Comparison of ENCODE assay signal across 29 cellular contexts in the genomic region with DNA sequence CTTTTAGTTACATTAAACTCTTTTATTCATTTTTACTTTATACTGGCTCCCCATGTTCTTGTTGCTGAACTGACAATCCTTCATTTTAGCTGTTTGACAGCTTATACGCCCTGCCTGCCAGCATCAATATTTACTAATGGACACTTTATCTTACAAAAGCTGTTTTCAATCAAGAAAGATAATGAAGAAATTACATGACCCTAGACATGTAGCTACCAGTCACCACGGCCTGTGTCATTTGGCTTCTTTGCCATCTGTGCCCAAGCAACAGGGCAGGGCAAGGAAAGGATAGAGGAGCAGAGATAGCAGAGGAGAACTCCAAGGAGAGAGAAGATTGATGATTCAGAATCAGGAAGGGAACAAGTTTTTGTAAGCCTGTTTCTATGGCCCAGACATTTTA.
"Had no signal": no experiment of that assay in that cellular context is flagged by ENCODE, and none has a peak within 500 bp of the region (broad histone marks: within the 10 kb centered on the region; RNA-seq: fewer than 3 reads in every experiment).

No MANE protein-coding gene starts in this region.

- DNase-seq: activated B cell treated with CpG ODN at 0.5 μM for 24 hours; activated CD4-positive, alpha-beta T cell treated with anti-CD3 and anti-CD28 coated beads for 48 hours; activated CD4-positive, alpha-beta T cell treated with anti-CD3 and anti-CD28 coated beads, Interleukin-2, amount 50 U/mL, for 1 hour; activated CD4-positive, alpha-beta T cell treated with anti-CD3 and anti-CD28 coated beads, Interleukin-2, amount 50 U/mL, for 48 hours; activated CD8-positive, alpha-beta memory T cell treated with anti-CD3 and anti-CD28 coated beads for 24 hours; activated CD8-positive, alpha-beta T cell treated with anti-CD3 and anti-CD28 coated beads for 36 hours; activated effector memory CD4-positive, alpha-beta T cell treated with Interleukin-2 at 50 U/mL for 16 hours; activated gamma-delta T cell treated with Interleukin-2 at 50 U/mL for 16 hours; activated naive CD4-positive, alpha-beta T cell treated with anti-CD3 and anti-CD28 coated beads, Interleukin-2, amount 50 U/mL, for 16 hours; activated naive CD4-positive, alpha-beta T cell treated with Interleukin-2 at 50 U/mL for 16 hours; activated T-cell treated with anti-CD3 and anti-CD28 coated beads, Interleukin-2, amount 50 U/mL, for 4 hours; amniotic stem cell; anterior cingulate cortex; brain microvascular endothelial cell; dorsolateral prefrontal cortex; effector memory CD4-positive, alpha-beta T cell; endodermal cell; foreskin fibroblast; head of caudate nucleus; T1000; WERI-Rb-1 had no signal

- H3K27ac Mint-ChIP-seq: activated B cell treated with CpG ODN at 0.5 μM for 24 hours; activated CD8-positive, alpha-beta T cell treated with anti-CD3 and anti-CD28 coated beads for 36 hours; activated naive CD8-positive, alpha-beta T cell; activated T-helper 17 cell treated with anti-CD3 and anti-CD28 coated beads, Interleukin-2, amount 50 U/mL, for 72 hours; dendritic cell treated with granulocyte-macrophage colony-stimulating factor and Interleukin-4, amounts not matched to agents 40 ng/mL and 50 ng/mL, for 4 days; endodermal cell; T-helper 2 cell treated with Interferon-gamma antibody and Interleukin-4, amounts not matched to agents 5 μg/mL and 100 μg/mL, for 36 hours had no signal

- H3K4me3 Mint-ChIP-seq: activated B cell treated with CpG ODN at 0.5 μM for 24 hours; activated CD8-positive, alpha-beta T cell treated with anti-CD3 and anti-CD28 coated beads for 36 hours; activated naive CD8-positive, alpha-beta T cell; activated T-cell treated with anti-CD3 and anti-CD28 coated beads, Interleukin-2, amount 50 U/mL, for 4 hours; activated T-helper 17 cell treated with anti-CD3 and anti-CD28 coated beads, Interleukin-2, amount 50 U/mL, for 72 hours; central memory CD8-positive, alpha-beta T cell; dendritic cell treated with granulocyte-macrophage colony-stimulating factor and Interleukin-4, amounts not matched to agents 40 ng/mL and 50 ng/mL, for 4 days; endodermal cell; T-helper 2 cell treated with Interferon-gamma antibody and Interleukin-4, amounts not matched to agents 5 μg/mL and 100 μg/mL, for 36 hours had no signal

- H3K36me3 ChIP-seq: brain microvascular endothelial cell, WERI-Rb-1 had no signal

- H3K36me3 Mint-ChIP-seq: activated naive CD8-positive, alpha-beta T cell had no signal

- H3K27ac ChIP-seq: brain microvascular endothelial cell, coronary artery, dorsolateral prefrontal cortex, WERI-Rb-1 had no signal

- H3K27me3 Mint-ChIP-seq: activated B cell treated with CpG ODN at 0.5 μM for 24 hours; activated CD8-positive, alpha-beta T cell treated with anti-CD3 and anti-CD28 coated beads for 36 hours; activated naive CD8-positive, alpha-beta T cell; activated T-helper 17 cell treated with anti-CD3 and anti-CD28 coated beads, Interleukin-2, amount 50 U/mL, for 72 hours; central memory CD8-positive, alpha-beta T cell; dendritic cell treated with granulocyte-macrophage colony-stimulating factor and Interleukin-4, amounts not matched to agents 40 ng/mL and 50 ng/mL, for 4 days had no signal

- H3K4me3 ChIP-seq: coronary artery, dorsolateral prefrontal cortex had no signal

- ATAC-seq: activated CD4-positive, CD25-positive, alpha-beta regulatory T cell treated with anti-CD3 and anti-CD28 coated beads, Interleukin-2, amount 50 U/mL, for 24 hours; activated CD8-positive, alpha-beta T cell treated with anti-CD3 and anti-CD28 coated beads for 36 hours; activated T-cell treated with anti-CD3 and anti-CD28 coated beads, Interleukin-2, amount 50 U/mL, for 4 hours; activated T-helper 17 cell treated with anti-CD3 and anti-CD28 coated beads, Interleukin-2, amount 50 U/mL, for 72 hours; esophagus mucosa had no signal

- H3K4me1 Mint-ChIP-seq: activated B cell treated with CpG ODN at 0.5 μM for 24 hours; activated T-helper 17 cell treated with anti-CD3 and anti-CD28 coated beads, Interleukin-2, amount 50 U/mL, for 72 hours; central memory CD8-positive, alpha-beta T cell had no signal

- H3K27me3 ChIP-seq: brain microvascular endothelial cell, dorsolateral prefrontal cortex had no signal
